In genomic region chr19:19033176-19033425, GRCh38 we compare ENCODE assay signal across 8 cellular contexts. TPM values are rescaled to one million over a fixed set of nuclear protein-coding genes. Genes with fewer than 3 reads are reported as not detected.
DNase-seq lines count a peak whose midpoint lies in the region; ATAC-seq and TF ChIP-seq lines count a peak whose summit lies in the region.

No MANE protein-coding gene starts in this region.

- in situ Hi-C loops in KBM-7 (cut with MboI; ENCODE audit: low pct_unique_long_range_greater_than_20kb, low sequenced_read_pairs) = no loop called here

- peak overlapping the region; percentile 98 for H3K9ac ChIP-seq in adipocyte (ENCODE audit: low read length)

- intact Hi-C loops in left ventricle myocardium inferior (cut with micrococcal nuclease) (no loop called here), cardiac septum (cut with DNase I) (loop anchor here (2.0 to 5.0 kb wide), 2 partner anchors 30 to 116 kb away; partner anchors contain the start of genes COPE, DDX49 and SLC25A42)

- H3K4me1 ChIP-seq in left ventricle myocardium inferior (peaks cover 41% of the 10 kb centered on the region), adipocyte (ENCODE audit: control insufficient read depth, insufficient read depth, low read length) (peaks cover 15% of the 10 kb centered on the region), lung (ENCODE audit: control insufficient read depth in 2 of 2, insufficient read depth in 2 of 2, low read length in 2 of 2) (peaks cover 0 to 10% of the 10 kb centered on the region in 2 donors)

- no peaks in the 10 kb centered on the region for H3K27me3 ChIP-seq in left ventricle myocardium inferior (ENCODE audit: low read depth)
- no peaks in the 10 kb centered on the region for H3K27me3 ChIP-seq in adipocyte (replicated peaks; ENCODE audit: control insufficient read depth, insufficient read depth, low read length)
- no peaks in the 10 kb centered on the region for H3K27me3 ChIP-seq in lung (ENCODE audit: control insufficient read depth, insufficient read depth)

- H3K36me3 ChIP-seq in left ventricle myocardium inferior = peaks cover 36% of the 10 kb centered on the region
- H3K36me3 ChIP-seq in adipocyte (ENCODE audit: control insufficient read depth, insufficient read depth, low read length, severe bottlenecking) = peaks cover 27% of the 10 kb centered on the region
- peaks cover 8 to 15% of the 10 kb centered on the region in 2 donors for H3K36me3 ChIP-seq in lung (ENCODE audit: control insufficient read depth in 2 of 2, insufficient read depth in 2 of 2, low read length in 2 of 2)

- TF ChIP-seq CTCF in left ventricle myocardium inferior (IDR thresholded peaks at IDR 0.05; ENCODE audit: borderline replicate concordance) = no peak
- no peak for TF ChIP-seq CTCF in lung (IDR thresholded peaks at IDR 0.05; ENCODE audit: control extremely low read depth, extremely low read depth)

- H3K9me3 ChIP-seq in left ventricle myocardium inferior (replicated peaks) = no peaks in the 10 kb centered on the region
- no peaks in the 10 kb centered on the region for H3K9me3 ChIP-seq in adipocyte (ENCODE audit: control insufficient read depth, low read length)
- no peaks in the 10 kb centered on the region for H3K9me3 ChIP-seq in lung (ENCODE audit: control insufficient read depth in 2 of 2, insufficient read depth in 1 of 2, low read length in 1 of 2)

- WGBS in lung, 2 donors = 0 to 1% methylated on average over 27 to 32 of the region's 32 CpGs

- no peak for DNase-seq in left ventricle myocardium inferior
- no peak for DNase-seq in cardiac septum (ENCODE audit: low spot score)
- DNase-seq in adipocyte (ENCODE audit: low read depth) = no peak
- DNase-seq in lung (ENCODE audit: low spot score) = no peak
- no peak for DNase-seq in KBM-7
- no peak for DNase-seq in HK-2 (ENCODE audit: unreplicated experiment)
- no peak for DNase-seq in SIG-M5 (lab: John Stamatoyannopoulos, UW)

- H3K27ac ChIP-seq in left ventricle myocardium inferior (replicated peaks) (peak overlapping the region; percentile 100), lung (ENCODE audit: low read depth in 1 of 2, low read length in 1 of 2) (peak overlapping the region; percentile 80 to 96)

- ATAC-seq in lung (ENCODE audit: insufficient read depth, low FRiP score) = no peak
- ATAC-seq in HG02852 (IDR thresholded peaks at IDR 0.05; ENCODE audit: unreplicated experiment) = no peak

- H3K4me3 ChIP-seq in left ventricle myocardium inferior (peak overlapping the region; percentile 97), adipocyte (ENCODE audit: low read length) (peak overlapping the region; percentile 96), lung (peak overlapping the region; percentile 84)

RNA-seq across cellular contexts. Expression of gene SUGP2, which starts 0.2 kb away (rescaled TPM):
- 68.2 TPM for total RNA-seq in left ventricle myocardium inferior
- total RNA-seq in cardiac septum = 60.4 TPM
- total RNA-seq in lung = 10 to 100 TPM; 55.2 to 73.4 TPM
- polyA plus RNA-seq in lung = 10 to 100 TPM; 27.6 to 63.9 TPM

RNA-seq across cellular contexts. Expression of gene ARMC6, which starts 0.3 kb away (rescaled TPM):
- total RNA-seq in left ventricle myocardium inferior (15.0 TPM), cardiac septum (15.9 TPM), lung (10 to 100 TPM; 23.5 to 33.1 TPM)
- polyA plus RNA-seq in lung = 10 to 100 TPM; 31.2 to 33.3 TPM

RNA-seq across cellular contexts. Expression of gene SLC25A42, which starts 30.7 kb away (rescaled TPM):
- total RNA-seq in left ventricle myocardium inferior (27.2 TPM), cardiac septum (14.9 TPM), lung (10 to 100 TPM in 1 of 2 donors, 1 to 10 TPM in 1; 7.5 to 10.1 TPM)
- 1 to 10 TPM; 5.8 to 6.4 TPM for polyA plus RNA-seq in lung
